1 cellular context compared by ENCODE assay signal in the genomic region with DNA sequence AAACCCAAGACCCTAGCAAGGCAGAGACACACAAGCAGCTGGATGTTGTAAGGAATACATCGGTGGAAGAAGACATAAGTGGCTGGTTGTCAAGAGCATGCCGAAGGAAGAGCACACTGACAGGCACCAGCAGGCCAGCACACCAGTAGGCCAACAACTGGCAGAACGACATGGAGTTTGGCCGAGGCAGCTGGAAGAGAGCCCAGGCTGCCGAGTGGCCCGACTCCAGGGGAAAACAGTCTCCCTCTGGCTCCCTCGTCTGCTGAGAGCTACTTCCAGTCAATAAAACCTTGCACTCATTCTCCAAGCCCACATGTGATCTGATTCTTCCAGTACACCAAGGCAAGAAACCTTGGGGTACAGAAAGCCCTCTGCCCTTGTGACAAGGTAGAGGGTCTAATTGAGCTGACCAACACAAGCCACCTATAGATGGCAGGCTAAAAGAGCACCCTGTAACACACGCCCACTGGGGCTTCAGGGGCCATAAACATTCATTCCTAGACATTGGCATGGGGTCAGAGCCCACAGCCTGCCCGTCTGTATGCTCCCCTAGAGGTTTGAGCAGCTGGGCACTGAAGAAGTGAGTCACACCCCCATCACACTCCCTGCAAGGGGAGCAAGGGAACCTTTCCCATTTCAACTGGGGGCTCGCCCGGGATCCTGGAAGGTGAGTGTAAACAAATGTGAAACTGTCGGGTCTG.
TF ChIP-seq lines count a peak whose summit lies in the region.

No MANE protein-coding gene starts in this region.

TF ChIP-seq in IMR-90, 13 proteins besides CTCF, POLR2A, EP300 and RAD21 (continued from another document):
- TF ChIP-seq ELK1 (IDR thresholded peaks at IDR 0.05; ENCODE audit: borderline replicate concordance, low read depth, low read length) (no peak), BHLHE40 (IDR thresholded peaks at IDR 0.05; ENCODE audit: low read depth, low read length) (no peak)
